Comparison of ENCODE assay signal across 16 cellular contexts in genomic region chr12:52042706-52043385, GRCh38. TPM values are rescaled to one million over a fixed set of nuclear protein-coding genes. Genes with fewer than 3 reads are reported as not detected.
A peak's percentile ranks its signal among the peaks of the same experiment; 100 is the strongest.
DNase-seq lines count a peak whose midpoint lies in the region; ATAC-seq and TF ChIP-seq lines count a peak whose summit lies in the region.
"Had no signal": no experiment of that assay in that cellular context is flagged by ENCODE, and none has a peak within 500 bp of the region (broad histone marks: within the 10 kb centered on the region; RNA-seq: fewer than 3 reads in every experiment).

No MANE protein-coding gene starts in this region.

- TF ChIP-seq CTCF in DOHH2 (IDR thresholded peaks at IDR 0.05; ENCODE audit: low read depth, low read length, poor library complexity, severe bottlenecking) (no peak), coronary artery (IDR thresholded peaks at IDR 0.05) (no peak), gastrocnemius medialis (IDR thresholded peaks at IDR 0.05 in 4 of 5, conservative IDR thresholded peaks at IDR 0.05 in 1 of 5) (no peak), GM10266 (IDR thresholded peaks at IDR 0.05; ENCODE audit: control insufficient read depth, insufficient read depth, low read depth, missing control alignments) (no peak)

- ATAC-seq in gastrocnemius medialis (peak; percentile 46 to 56), GM18505 (IDR thresholded peaks at IDR 0.05; ENCODE audit: unreplicated experiment) (no peak), GM21515 (IDR thresholded peaks at IDR 0.05; ENCODE audit: unreplicated experiment) (no peak)
- ATAC-seq: SK-N-SH treated with all-trans-retinoic acid at 6 μM for 48 hours had no signal

- H3K9me2 ChIP-seq in DOHH2 (replicated peaks; ENCODE audit: control insufficient read depth, low read length), result no peaks in the 10 kb centered on the region

- peak overlapping the region; percentile 91 for H3K4me2 ChIP-seq in DOHH2 (ENCODE audit: low read length)

- peaks cover 20% of the 10 kb centered on the region; the same call in 1 of the 2 replicates for H3K36me3 ChIP-seq in DOHH2 (ENCODE audit: control insufficient read depth, low read length)
- H3K36me3 ChIP-seq in gastrocnemius medialis, result no peaks in the 10 kb centered on the region

- H3F3A ChIP-seq in DOHH2 (ENCODE audit: control insufficient read depth, insufficient read depth), result 0 out of 2 replicates have a peak, but pooled peaks cover 4% of the 10 kb centered on the region

- peaks cover 60% of the 10 kb centered on the region for H3K4me1 ChIP-seq in DOHH2 (ENCODE audit: control insufficient read depth, low read length)
- H3K4me1 ChIP-seq in gastrocnemius medialis, result peaks cover 57 to 59% of the 10 kb centered on the region in 2 donors

- H3K27me3 ChIP-seq in DOHH2 (ENCODE audit: control insufficient read depth, low read length) (no peaks in the 10 kb centered on the region), gastrocnemius medialis (no peaks in the 10 kb centered on the region)

- H3K4me3 ChIP-seq in DOHH2 (ENCODE audit: low read length) (peak overlapping the region; percentile 71), coronary artery (no peak overlapping the region), gastrocnemius medialis (no peak overlapping the region)

- H3K9me3 ChIP-seq in DOHH2 (ENCODE audit: control insufficient read depth, insufficient read depth, low read length) (no peaks in the 10 kb centered on the region), gastrocnemius medialis (no peaks in the 10 kb centered on the region)

- H4K20me1 ChIP-seq in DOHH2 (ENCODE audit: control insufficient read depth, insufficient read depth, low read depth, low read length), result no peaks in the 10 kb centered on the region

- DNase-seq in NCI-H2196 treated with DMSO at 0.1 percent for 48 hours (lab: John Stamatoyannopoulos, UW; ENCODE audit: unreplicated experiment) (peak; percentile 89), coronary artery (ENCODE audit: low spot score) (no peak), gastrocnemius medialis (peak; percentile 68 to 88), GM10266 (ENCODE audit: extremely low spot score) (no peak), anterior cingulate cortex (lab: John Stamatoyannopoulos, UW) (no peak)
- DNase-seq: activated CD4-positive, alpha-beta memory T cell treated with anti-CD3 and anti-CD28 coated beads for 36 hours; CD8-positive, alpha-beta memory T cell; effector CD8-positive, alpha-beta T cell; HFFc6; Kasumi-1 had no signal

- intact Hi-C loops in gastrocnemius medialis (cut with DNase I; ENCODE audit: low total_unique reads), result loop anchor here (5.0 kb wide), 1 partner anchor 1004 kb away; no protein-coding TSS in a partner anchor

- TF ChIP-seq POLR2A in gastrocnemius medialis (IDR thresholded peaks at IDR 0.05) (peak in 1 of 2 donors; percentile 12), GM18505 (IDR thresholded peaks at IDR 0.05; ENCODE audit: borderline replicate concordance, extremely low read depth, insufficient read depth, insufficient read length) (no peak)

- peaks cover 34% of the 10 kb centered on the region for H3K79me2 ChIP-seq in DOHH2 (ENCODE audit: control insufficient read depth, low read length)

- H3K27ac ChIP-seq in DOHH2 (ENCODE audit: low read depth, low read length) (no peak overlapping the region), coronary artery (peak overlapping the region; percentile 92 to 99), gastrocnemius medialis (peak overlapping the region; percentile 90 to 98 (median 94))

- in situ Hi-C loops in gastrocnemius medialis (cut with MboI; ENCODE audit: low sequenced_read_pairs in 4 of 4), result no loop called here

RNA-seq across cellular contexts. Expression of gene NR4A1, which starts 8.4 kb away (rescaled TPM):
- 100 to 1,000 TPM in 2 of 4 donors, 10 to 100 TPM in 2; 36.3 to 248 (median 90.1) TPM for total RNA-seq in gastrocnemius medialis

RNA-seq across cellular contexts. Expression of gene ATG101, which starts 26.9 kb away (rescaled TPM):
- 10 to 100 TPM; 23.3 to 49.4 (median 37.3) TPM for total RNA-seq in gastrocnemius medialis

RNA-seq across cellular contexts. Expression of gene TAMALIN, which starts 36.1 kb away (rescaled TPM):
- 10 to 100 TPM in 2 of 4 donors, 1 to 10 TPM in 2; 9.3 to 14.9 (median 11.8) TPM for total RNA-seq in gastrocnemius medialis
- total RNA-seq: NCI-H460 had no signal

RNA-seq across cellular contexts. Expression of gene SMIM41, which starts 36.7 kb away (rescaled TPM):
- total RNA-seq in gastrocnemius medialis, result not detected
- total RNA-seq: activated CD4-positive, alpha-beta memory T cell treated with anti-CD3 and anti-CD28 coated beads for 36 hours; activated naive CD4-positive, alpha-beta T cell treated with anti-CD3 and anti-CD28 coated beads, Interleukin-2, amount 50 U/mL, for 72 hours; CD8-positive, alpha-beta memory T cell; HFFc6 had no signal

Comparison
In these comparisons a context has a peak if more than half of its experiments do, and no peak if none do; other contexts are left out.
1. DNase-seq: peak in NCI-H2196 treated with DMSO at 0.1 percent for 48 hours (single experiment) and gastrocnemius medialis (2 of 2); none in coronary artery (single experiment), GM10266 (single experiment) and anterior cingulate cortex (0 of 58).
2. ATAC-seq: peak in gastrocnemius medialis (2 of 2); none in GM18505 (single experiment) and GM21515 (single experiment).